ENCODE assay signal across 24 cellular contexts in genomic region chr20:17490501-17490900, GRCh38.
"Had no signal": no experiment of that assay in that cellular context is flagged by ENCODE, and none has a peak within 500 bp of the region (broad histone marks: within the 10 kb centered on the region; RNA-seq: fewer than 3 reads in every experiment).

No MANE protein-coding gene starts in this region.

- H3K27ac ChIP-seq: adrenal gland, body of pancreas, epithelial cell of prostate, esophagus squamous epithelium, gastroesophageal sphincter had no signal

- H3K9me3 ChIP-seq: adrenal gland, body of pancreas, esophagus squamous epithelium, gastroesophageal sphincter had no signal

- H3K4me3 ChIP-seq: adrenal gland, body of pancreas, esophagus squamous epithelium, gastroesophageal sphincter had no signal

- H3K36me3 ChIP-seq: adrenal gland, esophagus squamous epithelium, gastroesophageal sphincter had no signal

- DNase-seq: activated CD4-positive, alpha-beta memory T cell treated with anti-CD3 and anti-CD28 coated beads for 36 hours; activated CD4-positive, alpha-beta T cell treated with anti-CD3 and anti-CD28 coated beads for 36 hours; activated CD4-positive, alpha-beta T cell treated with anti-CD3 and anti-CD28 coated beads, Interleukin-2, amount 10 ng/mL, durations not matched to agents 24 days and 14 days; activated CD4-positive, CD25-positive, alpha-beta regulatory T cell; activated CD4-positive, CD25-positive, alpha-beta regulatory T cell treated with anti-CD3 and anti-CD28 coated beads, Interleukin-2, amount 50 U/mL, for 72 hours; activated CD8-positive, alpha-beta T cell treated with anti-CD3 and anti-CD28 coated beads, Interleukin-2, amount 10 ng/mL, durations not matched to agents 7 days and 5 days; activated naive CD4-positive, alpha-beta T cell treated with anti-CD3 and anti-CD28 coated beads for 36 hours; activated naive CD8-positive, alpha-beta T cell treated with anti-CD3 and anti-CD28 coated beads for 36 hours; activated naive CD8-positive, alpha-beta T cell treated with anti-CD3 and anti-CD28 coated beads, Interleukin-2, amount 50 U/mL, for 24 hours; activated T-cell treated with anti-CD3 and anti-CD28 coated beads for 4 hours; activated T-cell treated with anti-CD3 and anti-CD28 coated beads, Interleukin-2, amount 50 U/mL, for 24 hours; activated T-cell treated with anti-CD3 and anti-CD28 coated beads, Interleukin-2, amount 50 U/mL, for 72 hours; adrenal gland; amygdala; aorta; body of pancreas; caudate nucleus; effector CD8-positive, alpha-beta T cell; esophagus squamous epithelium; foreskin melanocyte; T-helper 1 cell; T-helper 2 cell had no signal

- H3K4me1 ChIP-seq: adrenal gland, body of pancreas, esophagus squamous epithelium, gastroesophageal sphincter had no signal

- ATAC-seq: activated CD4-positive, alpha-beta T cell treated with anti-CD3 and anti-CD28 coated beads for 36 hours; activated CD8-positive, alpha-beta T cell treated with anti-CD3 and anti-CD28 coated beads, Interleukin-2, amount 10 ng/mL, durations not matched to agents 7 days and 5 days; activated naive CD8-positive, alpha-beta T cell treated with anti-CD3 and anti-CD28 coated beads, Interleukin-2, amount 50 U/mL, for 24 hours; activated T-cell treated with anti-CD3 and anti-CD28 coated beads, Interleukin-2, amount 50 U/mL, for 72 hours; body of pancreas; gastroesophageal sphincter had no signal

- H3K27me3 ChIP-seq: adrenal gland, body of pancreas, gastroesophageal sphincter had no signal
